Comparison of ENCODE assay signal across 13 cellular contexts in the genomic region with DNA sequence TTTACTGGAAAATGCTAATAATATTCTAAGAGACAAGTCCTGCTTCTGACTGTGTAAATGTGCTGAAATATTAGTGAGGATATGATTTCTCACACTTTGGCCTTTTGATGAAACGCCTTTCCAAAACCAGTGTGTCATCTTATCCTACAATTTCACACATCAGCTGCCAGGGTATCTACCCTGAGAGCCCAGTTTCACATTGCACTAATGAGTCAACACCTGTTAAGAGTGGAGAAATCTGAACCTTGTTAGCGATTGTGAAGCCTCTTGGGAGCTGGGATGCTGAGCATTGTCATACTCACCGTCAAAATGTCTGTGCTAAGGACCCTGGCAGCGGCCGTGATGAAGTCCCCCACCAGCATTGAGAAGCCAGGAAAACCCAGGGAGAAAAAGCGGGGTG.
DNase-seq lines count a peak whose midpoint lies in the region; ATAC-seq and FAIRE-seq lines count a peak whose summit lies in the region.
"Had no signal": no experiment of that assay in that cellular context is flagged by ENCODE, and none has a peak within 500 bp of the region (broad histone marks: within the 10 kb centered on the region; RNA-seq: fewer than 3 reads in every experiment).

No MANE protein-coding gene starts in this region.

- peak overlapping the region; percentile 19 for H3K27ac Mint-ChIP-seq in activated naive CD4-positive, alpha-beta T cell treated with anti-CD3 and anti-CD28 coated beads, Interleukin-2, amount 50 U/mL, for 24 hours
- peak overlapping the region; percentile 82 for H3K27ac Mint-ChIP-seq in activated T-cell treated with anti-CD3 and anti-CD28 coated beads, Interleukin-2, amount 50 U/mL, for 72 hours
- H3K27ac Mint-ChIP-seq: B cell had no signal

- peak; percentile 45 to 48 for ATAC-seq in activated T-cell treated with anti-CD3 and anti-CD28 coated beads, Interleukin-2, amount 50 U/mL, for 72 hours (replicated peaks in 1 of 2)
- ATAC-seq in GM21515 (IDR thresholded peaks at IDR 0.05; ENCODE audit: unreplicated experiment) (no peak), GM21528 (IDR thresholded peaks at IDR 0.05; ENCODE audit: low FRiP score, unreplicated experiment) (no peak)
- ATAC-seq: SK-N-SH treated with all-trans-retinoic acid at 6 μM for 48 hours had no signal

- DNase-seq in activated naive CD4-positive, alpha-beta T cell treated with anti-CD3 and anti-CD28 coated beads, Interleukin-2, amount 50 U/mL, for 16 hours, result no peak
- DNase-seq in NCI-H1694 treated with DMSO at 0.1 percent for 48 hours (lab: John Stamatoyannopoulos, UW) (peak; percentile 57), small intestine (peak; percentile 20), HCEC 1CT (no peak)
- no peak for DNase-seq in activated T-cell treated with anti-CD3 and anti-CD28 coated beads, Interleukin-2, amount 50 U/mL, for 72 hours
- DNase-seq: activated CD4-positive, alpha-beta T cell treated with anti-CD3 and anti-CD28 coated beads for 1 hour; pancreas; stimulated activated CD4-positive, alpha-beta T cell treated with anti-CD3 and anti-CD28 coated beads, Interleukin-4, amount 100 ng/mL, for 1 hour had no signal

- H3K36me3 Mint-ChIP-seq in activated naive CD4-positive, alpha-beta T cell treated with anti-CD3 and anti-CD28 coated beads, Interleukin-2, amount 50 U/mL, for 24 hours, result peaks cover 21% of the 10 kb centered on the region
- H3K36me3 Mint-ChIP-seq in activated T-cell treated with anti-CD3 and anti-CD28 coated beads, Interleukin-2, amount 50 U/mL, for 72 hours (ENCODE audit: insufficient read depth in 2 of 2), result peaks cover 2 to 14% of the 10 kb centered on the region in 2 donors

- no peak overlapping the region for H3K4me3 ChIP-seq in small intestine (ENCODE audit: low read depth in 1 of 2, low read length in 2 of 2)
- H3K4me3 ChIP-seq: pancreas had no signal

- 69 to 84% (median 80%) methylated on average over 6 of the region's 6 CpGs for WGBS in small intestine, 3 donors

- peaks cover 0 to 3% of the 10 kb centered on the region in 2 donors for H3K36me3 ChIP-seq in small intestine (ENCODE audit: control insufficient read depth in 2 of 2, insufficient read depth in 2 of 2, low read length in 2 of 2)

- no peaks in the 10 kb centered on the region for H3K9me3 ChIP-seq in small intestine (ENCODE audit: control insufficient read depth, low read depth)
- H3K9me3 ChIP-seq: pancreas had no signal

- no peaks in the 10 kb centered on the region for H3K9me3 Mint-ChIP-seq in activated naive CD4-positive, alpha-beta T cell treated with anti-CD3 and anti-CD28 coated beads, Interleukin-2, amount 50 U/mL, for 24 hours
- no peaks in the 10 kb centered on the region for H3K9me3 Mint-ChIP-seq in activated T-cell treated with anti-CD3 and anti-CD28 coated beads, Interleukin-2, amount 50 U/mL, for 72 hours

- H3K4me1 Mint-ChIP-seq in activated naive CD4-positive, alpha-beta T cell treated with anti-CD3 and anti-CD28 coated beads, Interleukin-2, amount 50 U/mL, for 24 hours, result peaks cover 31% of the 10 kb centered on the region
- H3K4me1 Mint-ChIP-seq in activated T-cell treated with anti-CD3 and anti-CD28 coated beads, Interleukin-2, amount 50 U/mL, for 72 hours (ENCODE audit: low read depth), result peaks cover 46% of the 10 kb centered on the region

- no peaks in the 10 kb centered on the region for H3K27me3 Mint-ChIP-seq in activated naive CD4-positive, alpha-beta T cell treated with anti-CD3 and anti-CD28 coated beads, Interleukin-2, amount 50 U/mL, for 24 hours
- H3K27me3 Mint-ChIP-seq in activated T-cell treated with anti-CD3 and anti-CD28 coated beads, Interleukin-2, amount 50 U/mL, for 72 hours (ENCODE audit: low read depth), result no peaks in the 10 kb centered on the region
- H3K27me3 Mint-ChIP-seq: B cell had no signal

- H3K4me3 Mint-ChIP-seq in activated naive CD4-positive, alpha-beta T cell treated with anti-CD3 and anti-CD28 coated beads, Interleukin-2, amount 50 U/mL, for 24 hours, result no peak overlapping the region
- H3K4me3 Mint-ChIP-seq in activated T-cell treated with anti-CD3 and anti-CD28 coated beads, Interleukin-2, amount 50 U/mL, for 72 hours, result peak overlapping the region in 1 of 2 donors; percentile 26
- H3K4me3 Mint-ChIP-seq: B cell had no signal

- FAIRE-seq in small intestine (lab: Jason Lieb, UNC), result no peak
- FAIRE-seq: pancreas had no signal

- no peak overlapping the region for H3K27ac ChIP-seq in small intestine (ENCODE audit: low read depth in 1 of 2, low read length in 1 of 2)
- H3K27ac ChIP-seq: pancreas had no signal

- H3K4me1 ChIP-seq in small intestine (ENCODE audit: control insufficient read depth in 2 of 2, insufficient read depth in 1 of 2, low read depth in 1 of 2, low read length in 1 of 2), result peaks cover 4 to 10% of the 10 kb centered on the region in 2 donors

- H3K27me3 ChIP-seq in small intestine (ENCODE audit: control insufficient read depth in 2 of 2, insufficient read depth in 2 of 2, low read length in 2 of 2), result no peaks in the 10 kb centered on the region
- H3K27me3 ChIP-seq: pancreas had no signal

Comparison
In these comparisons a context has a peak if more than half of its experiments do, and no peak if none do; other contexts are left out.
1. DNase-seq: peak in NCI-H1694 treated with DMSO at 0.1 percent for 48 hours (single experiment) and small intestine (single experiment); none in activated naive CD4-positive, alpha-beta T cell treated with anti-CD3 and anti-CD28 coated beads, Interleukin-2, amount 50 U/mL, for 16 hours (single experiment), activated T-cell treated with anti-CD3 and anti-CD28 coated beads, Interleukin-2, amount 50 U/mL, for 72 hours (0 of 2) and HCEC 1CT (single experiment).
2. ATAC-seq: peak in activated T-cell treated with anti-CD3 and anti-CD28 coated beads, Interleukin-2, amount 50 U/mL, for 72 hours (2 of 2); none in GM21515 (single experiment) and GM21528 (single experiment).